In genomic region chr1:39827201-39827600, GRCh38 we compare ENCODE assay signal across 19 cellular contexts. TPM values are rescaled to one million over a fixed set of nuclear protein-coding genes. Genes with fewer than 3 reads are reported as not detected.
A peak's percentile ranks its signal among the peaks of the same experiment; 100 is the strongest.
DNase-seq lines count a peak whose midpoint lies in the region; ATAC-seq and TF ChIP-seq lines count a peak whose summit lies in the region.
"Had no signal": no experiment of that assay in that cellular context is flagged by ENCODE, and none has a peak within 500 bp of the region (broad histone marks: within the 10 kb centered on the region; RNA-seq: fewer than 3 reads in every experiment).

No MANE protein-coding gene starts in this region.

- H3K9me2 ChIP-seq in SK-N-SH, result no peaks in the 10 kb centered on the region

- no peak for ATAC-seq in gastrocnemius medialis

- TF ChIP-seq RAD21 in SK-N-SH (IDR thresholded peaks at IDR 0.05; ENCODE audit: low read length), result no peak

- no peaks in the 10 kb centered on the region for H3K27me3 Mint-ChIP-seq in Caco-2 (ENCODE audit: insufficient read depth, unreplicated experiment)
- no peaks in the 10 kb centered on the region for H3K27me3 Mint-ChIP-seq in neural progenitor cell (ENCODE audit: insufficient read depth, low read depth)

- intact Hi-C loops in Caco-2 (cut with micrococcal nuclease; ENCODE audit: unreplicated experiment) (no loop called here), gastrocnemius medialis (cut with DNase I; ENCODE audit: low total_unique reads) (no loop called here)

- no peak for TF ChIP-seq CTCF in Caco-2 (IDR thresholded peaks at IDR 0.05; ENCODE audit: insufficient read depth in 1 of 2, low read depth in 1 of 2, low read length in 1 of 2, severe bottlenecking in 1 of 2, unreplicated experiment in 1 of 2)
- no peak for TF ChIP-seq CTCF in SK-N-SH (IDR thresholded peaks at IDR 0.05)
- no peak for TF ChIP-seq CTCF in fibroblast of villous mesenchyme (IDR thresholded peaks at IDR 0.05; ENCODE audit: insufficient read depth, low read depth, low read length)
- no peak for TF ChIP-seq CTCF in neural progenitor cell (IDR thresholded peaks at IDR 0.05)
- TF ChIP-seq CTCF in gastrocnemius medialis (IDR thresholded peaks at IDR 0.05 in 4 of 5, conservative IDR thresholded peaks at IDR 0.05 in 1 of 5), result no peak
- TF ChIP-seq CTCF in osteoblast (IDR thresholded peaks at IDR 0.05; ENCODE audit: extremely low read depth, low read depth, low read length), result no peak

- POLR2A ChIA-PET in Caco-2 (lab: Charles Lee) (interaction anchor here (0.7 kb wide), 1 partner anchor 10 kb away, joined by 3 read pairs; no protein-coding TSS in a partner anchor), SK-N-SH (lab: Yijun Ruan, JAX) (interaction anchor here (0.6 kb wide), 1 partner anchor 26 kb away, joined by 3 read pairs; no protein-coding TSS in a partner anchor)

- peaks cover 52% of the 10 kb centered on the region for H3K4me1 Mint-ChIP-seq in Caco-2 (ENCODE audit: low read depth, unreplicated experiment)
- peaks cover 31% of the 10 kb centered on the region for H3K4me1 Mint-ChIP-seq in neural progenitor cell

- H3K9me3 Mint-ChIP-seq in Caco-2 (ENCODE audit: unreplicated experiment) (peaks cover 10% of the 10 kb centered on the region), neural progenitor cell (peaks cover 4% of the 10 kb centered on the region)

- H2AFZ ChIP-seq in SK-N-SH (ENCODE audit: low read depth) (no peak overlapping the region), neural progenitor cell (replicated peaks) (no peak overlapping the region), osteoblast (ENCODE audit: low read length) (no peak overlapping the region)
- H2AFZ ChIP-seq: GM23248 had no signal

- no TSS peak for BruUV-seq in Caco-2 (replicated peaks; lab: Mats Ljungman, UMichigan)

- H3K36me3 ChIP-seq in Caco-2 (ENCODE audit: control insufficient read depth, insufficient read depth, low read length) (no peaks in the 10 kb centered on the region), SK-N-SH (replicated peaks in 1 of 2; ENCODE audit: control insufficient read depth in 1 of 2, insufficient read depth in 2 of 2, low read length in 1 of 2) (no peaks in the 10 kb centered on the region), neural progenitor cell (no peaks in the 10 kb centered on the region), gastrocnemius medialis (no peaks in the 10 kb centered on the region), osteoblast (ENCODE audit: insufficient read depth, low read length) (no peaks in the 10 kb centered on the region)

- H3K9ac ChIP-seq in SK-N-SH (no peak overlapping the region), neural progenitor cell (no peak overlapping the region)
- H3K9ac ChIP-seq: GM23248 had no signal

- H3K4me1 ChIP-seq in Caco-2 (peaks cover 43% of the 10 kb centered on the region), SK-N-SH (ENCODE audit: control insufficient read depth in 1 of 2, insufficient read depth in 2 of 2, low read depth in 1 of 2, low read length in 1 of 2) (peaks cover 8% of the 10 kb centered on the region in 2 experiments; a peak in 2 of 4 replicates), neural progenitor cell (peaks cover 10% of the 10 kb centered on the region), gastrocnemius medialis (no peaks in the 10 kb centered on the region), osteoblast (ENCODE audit: insufficient read depth, low read length) (peaks cover 5% of the 10 kb centered on the region)

- no peak overlapping the region for H3K4me2 ChIP-seq in SK-N-SH
- H3K4me2 ChIP-seq in neural progenitor cell, result no peak overlapping the region
- no peak overlapping the region for H3K4me2 ChIP-seq in osteoblast (ENCODE audit: insufficient read depth, low read length)

- peak overlapping the region; percentile 75 for H3K27ac Mint-ChIP-seq in Caco-2 (ENCODE audit: unreplicated experiment)
- peak overlapping the region; percentile 10 for H3K27ac Mint-ChIP-seq in neural progenitor cell

- TF ChIP-seq POLR2A in gastrocnemius medialis (IDR thresholded peaks at IDR 0.05), result no peak

- H3K27ac ChIP-seq in SK-N-SH (ENCODE audit: low read depth in 2 of 2, low read length in 1 of 2), result peak overlapping the region in 1 of 2 experiments; percentile 78; a peak in 2 of 4 replicates
- no peak overlapping the region for H3K27ac ChIP-seq in neural progenitor cell
- H3K27ac ChIP-seq in gastrocnemius medialis, result no peak overlapping the region
- H3K27ac ChIP-seq in osteoblast (ENCODE audit: low read depth, low read length), result no peak overlapping the region
- H3K27ac ChIP-seq: GM23248, RWPE1 had no signal

- DNase-seq in Caco-2, result peak in 1 of 2 experiments; percentile 19
- DNase-seq in SK-N-SH, result peak; percentile 53
- DNase-seq in fibroblast of villous mesenchyme (ENCODE audit: low read depth), result peak; percentile 15
- no peak for DNase-seq in neural progenitor cell (ENCODE audit: low spot score)
- DNase-seq in gastrocnemius medialis, result no peak
- DNase-seq in stimulated activated CD4-positive, alpha-beta T cell treated with anti-CD3 and anti-CD28 coated beads, Interleukin-1b, Interleukin-23, amount 100 ng/mL, for 48 hours, result no peak
- DNase-seq in HuH-7.5 (ENCODE audit: low spot score), result no peak
- DNase-seq in osteoblast (ENCODE audit: insufficient read length, low spot score, missing footprints), result no peak
- DNase-seq: C1 segment of cervical spinal cord; DMS 273 treated with DMSO at 0.1 percent for 48 hours; GF-D8; GM23248; KBM-7; NCI-H1436; NCI-H2081; NCI-H2227 treated with DMSO at 0.1 percent for 48 hours; NCI-H526 treated with DMSO at 0.1 percent for 48 hours; NK-92 treated with Interleukin-12 subunit alpha and Interleukin-12 subunit beta, amount 100 ng/mL, for 24 hours had no signal

- in situ Hi-C loops in gastrocnemius medialis (cut with MboI; ENCODE audit: low sequenced_read_pairs in 4 of 4), result loop anchor here in 2 of 4 donors (10.0 kb wide), 3 partner anchors 68 to 148 kb away; partner anchors contain the start of gene MYCL (in 1 of the 2)

- CTCF ChIA-PET in Caco-2 (lab: Charles Lee) (interaction anchor here (1.0 to 1.1 kb wide), 2 partner anchors 10 to 75 kb away, joined by 3 to 4 read pairs; partner anchors contain the start of gene MYCL), SK-N-SH (lab: Yijun Ruan, JAX) (interaction anchor here (1.6 to 5.0 kb wide), 4 partner anchors 11 to 206 kb away, joined by 6 to 30 read pairs (median 14); partner anchors contain the start of gene MYCL)

- H3K79me2 ChIP-seq in SK-N-SH (ENCODE audit: insufficient read depth) (no peaks in the 10 kb centered on the region), neural progenitor cell (ENCODE audit: low read depth) (no peaks in the 10 kb centered on the region), osteoblast (ENCODE audit: insufficient read depth, low read length) (no peaks in the 10 kb centered on the region)

- H4K20me1 ChIP-seq in SK-N-SH (ENCODE audit: insufficient read depth) (no peaks in the 10 kb centered on the region), neural progenitor cell (ENCODE audit: low read depth) (no peaks in the 10 kb centered on the region), osteoblast (ENCODE audit: insufficient read depth, low read length) (no peaks in the 10 kb centered on the region)

- H3K4me3 Mint-ChIP-seq in Caco-2 (ENCODE audit: unreplicated experiment) (no peak overlapping the region), neural progenitor cell (no peak overlapping the region)

- peak in 1 of 2 experiments; percentile 35; a peak in 1 of 4 replicates for TF ChIP-seq EP300 in SK-N-SH (IDR thresholded peaks at IDR 0.05; ENCODE audit: borderline replicate concordance in 1 of 2, low read depth in 1 of 2, low read length in 1 of 2)

- no peaks in the 10 kb centered on the region for H3K9me3 ChIP-seq in Caco-2
- no peaks in the 10 kb centered on the region for H3K9me3 ChIP-seq in SK-N-SH
- no peaks in the 10 kb centered on the region for H3K9me3 ChIP-seq in neural progenitor cell (ENCODE audit: low read depth)
- H3K9me3 ChIP-seq in gastrocnemius medialis, result no peaks in the 10 kb centered on the region
- H3K9me3 ChIP-seq in osteoblast (ENCODE audit: low read depth, low read length), result no peaks in the 10 kb centered on the region

- H3K4me3 ChIP-seq in Caco-2 (ENCODE audit: low read depth, low read length) (no peak overlapping the region), SK-N-SH (ENCODE audit: low read depth in 2 of 2, low read length in 1 of 2) (no peak overlapping the region), fibroblast of villous mesenchyme (ENCODE audit: low read depth, low read length) (no peak overlapping the region), neural progenitor cell (no peak overlapping the region), gastrocnemius medialis (no peak overlapping the region), osteoblast (ENCODE audit: insufficient read depth, low read length) (no peak overlapping the region)
- H3K4me3 ChIP-seq: GM23248 had no signal

- no peaks in the 10 kb centered on the region for H3F3A ChIP-seq in SK-N-SH (replicated peaks; ENCODE audit: insufficient read depth)
- H3F3A ChIP-seq in neural progenitor cell (ENCODE audit: low read depth), result no peaks in the 10 kb centered on the region

- 77% methylated on average over 7 of the region's 7 CpGs for WGBS in SK-N-SH (ENCODE audit: low lambda C conversion rate)

- H3K27me3 ChIP-seq in Caco-2 (replicated peaks; ENCODE audit: control insufficient read depth, insufficient read depth, low read length) (no peaks in the 10 kb centered on the region), SK-N-SH (ENCODE audit: insufficient read depth) (no peaks in the 10 kb centered on the region), neural progenitor cell (no peaks in the 10 kb centered on the region), gastrocnemius medialis (peaks cover 0 to 6% (median 3%) of the 10 kb centered on the region in 3 donors), osteoblast (ENCODE audit: insufficient read depth, low read length) (peaks cover 3% of the 10 kb centered on the region)

- H3K36me3 Mint-ChIP-seq in Caco-2 (ENCODE audit: insufficient read depth, unreplicated experiment) (peaks cover 12% of the 10 kb centered on the region), neural progenitor cell (no peaks in the 10 kb centered on the region)

RNA-seq across cellular contexts. Expression of gene BMP8B, which starts 38.5 kb away (rescaled TPM):
- total RNA-seq in Caco-2 (2022), result 5.8 and 5.9 TPM in 2 replicates
- 0.07 and 0.16 TPM in 2 replicates for polyA plus RNA-seq in SK-N-SH (2012; rRNA removed)
- 0.10 and 0.24 TPM in 2 replicates for polyA plus RNA-seq in SK-N-SH (2012; cell fraction: cytosol; rRNA removed)
- polyA plus RNA-seq in SK-N-SH (2012; cell fraction: nucleus; rRNA removed), result 0.04 and 0.05 TPM in 2 replicates
- under 0.01 TPM in 1 of 2 replicates, not detected in the other for total RNA-seq in fibroblast of villous mesenchyme
- total RNA-seq in neural progenitor cell (ENCODE audit: low replicate concordance), result 0.24 and 0.28 TPM in 2 replicates
- under 1 TPM in 3 of 4 donors, not detected in 1; 0.12 to 0.31 (median 0.15) TPM for total RNA-seq in gastrocnemius medialis
- 0.29 and 0.36 TPM in 2 replicates for total RNA-seq in osteoblast
- total RNA-seq: GM23248 had no signal
- polyA plus RNA-seq: GM23248 had no signal

RNA-seq across cellular contexts. Expression of gene OXCT2, which starts 56.1 kb away (rescaled TPM):
- 4.6 and 6.4 TPM in 2 replicates for total RNA-seq in Caco-2 (2022)
- polyA plus RNA-seq in SK-N-SH (2012; rRNA removed), result 0.34 and 0.44 TPM in 2 replicates
- 0.26 and 0.28 TPM in 2 replicates for polyA plus RNA-seq in SK-N-SH (2012; cell fraction: cytosol; rRNA removed)
- polyA plus RNA-seq in SK-N-SH (2012; cell fraction: nucleus; rRNA removed), result 0.46 and 0.54 TPM in 2 replicates
- 1.7 and 5.2 TPM in 2 replicates for total RNA-seq in fibroblast of villous mesenchyme
- total RNA-seq in neural progenitor cell (ENCODE audit: low replicate concordance), result 2.1 TPM in 2 replicates
- under 1 TPM in 1 of 4 donors, not detected in 3; 0.86 TPM for total RNA-seq in gastrocnemius medialis
- 1.1 and 1.2 TPM in 2 replicates for total RNA-seq in osteoblast

RNA-seq across cellular contexts. Expression of gene TRIT1, which starts 56.1 kb away (rescaled TPM):
- total RNA-seq in Caco-2 (2022) (18.9 and 23.5 TPM in 2 replicates), fibroblast of villous mesenchyme (19.6 and 23.3 TPM in 2 replicates), neural progenitor cell (ENCODE audit: low replicate concordance) (45.1 and 64.8 TPM in 2 replicates), gastrocnemius medialis (10 to 100 TPM in 2 of 4 donors, 1 to 10 TPM in 2; 6.2 to 24.6 (median 9.8) TPM), osteoblast (25.3 and 29.3 TPM in 2 replicates)
- 11.8 and 15.4 TPM in 2 replicates for polyA plus RNA-seq in SK-N-SH (2012; rRNA removed)
- polyA plus RNA-seq in SK-N-SH (2012; cell fraction: cytosol; rRNA removed), result 12.7 and 14.1 TPM in 2 replicates
- 18.8 and 33.5 TPM in 2 replicates for polyA plus RNA-seq in SK-N-SH (2012; cell fraction: nucleus; rRNA removed)

Comparison
In these comparisons a context has a peak if more than half of its experiments do, and no peak if none do; other contexts are left out.
1. DNase-seq: peak in SK-N-SH (single experiment) and fibroblast of villous mesenchyme (single experiment); none in neural progenitor cell (single experiment), gastrocnemius medialis (0 of 2), stimulated activated CD4-positive, alpha-beta T cell treated with anti-CD3 and anti-CD28 coated beads, Interleukin-1b, Interleukin-23, amount 100 ng/mL, for 48 hours (single experiment), HuH-7.5 (single experiment) and osteoblast (single experiment).